In genomic region chr14:60648169-60648933, GRCh38 we compare ENCODE assay signal across 8 cellular contexts. TPM values are rescaled to one million over a fixed set of nuclear protein-coding genes. Genes with fewer than 3 reads are reported as not detected.
DNase-seq lines count a peak whose midpoint lies in the region; ATAC-seq and TF ChIP-seq lines count a peak whose summit lies in the region.

No MANE protein-coding gene starts in this region.

- peaks cover 2% of the 10 kb centered on the region for H3K36me3 Mint-ChIP-seq in IgD-negative memory B cell
- H3K36me3 Mint-ChIP-seq in natural killer cell treated with Interleukin-12 subunit alpha and Interleukin-12 subunit beta and Interleukin-15 and Interleukin-18, amount 100 ng/mL, for 72 hours: no peaks in the 10 kb centered on the region

- ATAC-seq in natural killer cell treated with Interleukin-12 subunit alpha and Interleukin-12 subunit beta and Interleukin-15 and Interleukin-18, amount 100 ng/mL, for 72 hours: peak in 1 of 2 donors; percentile 3
- ATAC-seq in HG02981 (IDR thresholded peaks at IDR 0.05; ENCODE audit: unreplicated experiment) (no peak), omental fat pad (ENCODE audit: low FRiP score) (no peak)

- H3K4me1 Mint-ChIP-seq in IgD-negative memory B cell: peaks cover 11 to 25% (median 13%) of the 10 kb centered on the region in 3 donors
- H3K4me1 Mint-ChIP-seq in natural killer cell treated with Interleukin-12 subunit alpha and Interleukin-12 subunit beta and Interleukin-15 and Interleukin-18, amount 100 ng/mL, for 72 hours (ENCODE audit: low read depth in 2 of 2): peaks cover 15 to 24% of the 10 kb centered on the region in 2 donors

- peaks cover 0 to 17% (median 3%) of the 10 kb centered on the region in 3 donors for H3K9me3 Mint-ChIP-seq in IgD-negative memory B cell
- H3K9me3 Mint-ChIP-seq in natural killer cell treated with Interleukin-12 subunit alpha and Interleukin-12 subunit beta and Interleukin-15 and Interleukin-18, amount 100 ng/mL, for 72 hours: no peaks in the 10 kb centered on the region

- peak overlapping the region; percentile 73 for H3K4me3 ChIP-seq in coronary artery

- peak overlapping the region; percentile 55 to 80 (median 74) for H3K4me3 Mint-ChIP-seq in IgD-negative memory B cell
- H3K4me3 Mint-ChIP-seq in natural killer cell treated with Interleukin-12 subunit alpha and Interleukin-12 subunit beta and Interleukin-15 and Interleukin-18, amount 100 ng/mL, for 72 hours: peak overlapping the region; percentile 50

- H3K27me3 Mint-ChIP-seq in IgD-negative memory B cell: peaks cover 72% of the 10 kb centered on the region
- H3K27me3 Mint-ChIP-seq in natural killer cell treated with Interleukin-12 subunit alpha and Interleukin-12 subunit beta and Interleukin-15 and Interleukin-18, amount 100 ng/mL, for 72 hours: peaks cover 69 to 83% of the 10 kb centered on the region in 2 donors

- peak overlapping the region in 1 of 2 donors; percentile 56 for H3K27ac ChIP-seq in coronary artery

- TF ChIP-seq CTCF in coronary artery (IDR thresholded peaks at IDR 0.05): no peak
- TF ChIP-seq CTCF in omental fat pad (IDR thresholded peaks at IDR 0.05): no peak

- DNase-seq in COLO668 (lab: John Stamatoyannopoulos, UW; ENCODE audit: unreplicated experiment) (peak; percentile 71), coronary artery (ENCODE audit: low spot score) (no peak), omental fat pad (ENCODE audit: low spot score) (no peak)
- DNase-seq in natural killer cell treated with Interleukin-12 subunit alpha and Interleukin-12 subunit beta and Interleukin-15 and Interleukin-18, amount 100 ng/mL, for 72 hours (ENCODE audit: low spot score): no peak
- DNase-seq in stimulated activated CD8-positive, alpha-beta memory T cell treated with anti-CD3 and anti-CD28 coated beads, Interleukin-4, amount 100 ng/mL, for 48 hours: no peak
- DNase-seq in stimulated activated CD4-positive, alpha-beta T cell treated with anti-CD3 and anti-CD28 coated beads, Interleukin-4, amount 100 ng/mL, for 24 hours: no peak

- peak overlapping the region; percentile 78 to 93 (median 92) for H3K27ac Mint-ChIP-seq in IgD-negative memory B cell
- no peak overlapping the region for H3K27ac Mint-ChIP-seq in natural killer cell treated with Interleukin-12 subunit alpha and Interleukin-12 subunit beta and Interleukin-15 and Interleukin-18, amount 100 ng/mL, for 72 hours

RNA-seq across cellular contexts. Expression of gene SIX1, which starts 0.9 kb away (rescaled TPM):
- not detected for polyA plus RNA-seq in IgD-negative memory B cell
- total RNA-seq in natural killer cell treated with Interleukin-12 subunit alpha and Interleukin-12 subunit beta and Interleukin-15 and Interleukin-18, amount 100 ng/mL, for 72 hours: not detected
- total RNA-seq in omental fat pad: 1 to 10 TPM in 3 of 4 donors, under 1 TPM in 1; 0.72 to 3.3 (median 1.0) TPM

Comparison
In these comparisons a context has a peak if more than half of its experiments do, and no peak if none do; other contexts are left out.
1. H3K27ac Mint-ChIP-seq: peak in IgD-negative memory B cell (3 of 3); none in natural killer cell treated with Interleukin-12 subunit alpha and Interleukin-12 subunit beta and Interleukin-15 and Interleukin-18, amount 100 ng/mL, for 72 hours (0 of 2).